In genomic region chr1:39214998-39215873, GRCh38 we compare ENCODE assay signal across 8 cellular contexts. TPM values are rescaled to one million over a fixed set of nuclear protein-coding genes. Genes with fewer than 3 reads are reported as not detected.
DNase-seq lines count a peak whose midpoint lies in the region; ATAC-seq and TF ChIP-seq lines count a peak whose summit lies in the region.

No MANE protein-coding gene starts in this region.

- no peak for TF ChIP-seq CTCF in VCaP (conservative IDR thresholded peaks at IDR 0.05)

- ATAC-seq in HG03159 (IDR thresholded peaks at IDR 0.05; ENCODE audit: unreplicated experiment) (peak; percentile 48), esophagus mucosa (peak; percentile 41), HG03469 (IDR thresholded peaks at IDR 0.05; ENCODE audit: unreplicated experiment) (no peak)

- H3K4me3 ChIP-seq in skin epidermis: peak overlapping the region in 6 of 7 experiments; percentile 0 to 26 (median 18)

- DNase-seq in activated effector memory CD4-positive, alpha-beta T cell treated with anti-CD3 and anti-CD28 coated beads, Interleukin-2, amount 50 U/mL, for 16 hours: peak; percentile 74
- DNase-seq in activated effector memory CD4-positive, alpha-beta T cell treated with Interleukin-2 at 50 U/mL for 16 hours: no peak
- DNase-seq in DMS 273 treated with DMSO at 0.1 percent for 48 hours (lab: John Stamatoyannopoulos, UW): no peak

- H3K27ac ChIP-seq in VCaP: peak overlapping the region; percentile 55; the same call in 1 of the 2 replicates
- peak overlapping the region in 20 of 21 experiments; percentile 4 to 84 (median 56) for H3K27ac ChIP-seq in skin epidermis

RNA-seq across cellular contexts. Expression of gene MACF1, which starts 10.7 kb away (rescaled TPM):
- total RNA-seq in esophagus mucosa: 155 TPM
